In the genomic region with DNA sequence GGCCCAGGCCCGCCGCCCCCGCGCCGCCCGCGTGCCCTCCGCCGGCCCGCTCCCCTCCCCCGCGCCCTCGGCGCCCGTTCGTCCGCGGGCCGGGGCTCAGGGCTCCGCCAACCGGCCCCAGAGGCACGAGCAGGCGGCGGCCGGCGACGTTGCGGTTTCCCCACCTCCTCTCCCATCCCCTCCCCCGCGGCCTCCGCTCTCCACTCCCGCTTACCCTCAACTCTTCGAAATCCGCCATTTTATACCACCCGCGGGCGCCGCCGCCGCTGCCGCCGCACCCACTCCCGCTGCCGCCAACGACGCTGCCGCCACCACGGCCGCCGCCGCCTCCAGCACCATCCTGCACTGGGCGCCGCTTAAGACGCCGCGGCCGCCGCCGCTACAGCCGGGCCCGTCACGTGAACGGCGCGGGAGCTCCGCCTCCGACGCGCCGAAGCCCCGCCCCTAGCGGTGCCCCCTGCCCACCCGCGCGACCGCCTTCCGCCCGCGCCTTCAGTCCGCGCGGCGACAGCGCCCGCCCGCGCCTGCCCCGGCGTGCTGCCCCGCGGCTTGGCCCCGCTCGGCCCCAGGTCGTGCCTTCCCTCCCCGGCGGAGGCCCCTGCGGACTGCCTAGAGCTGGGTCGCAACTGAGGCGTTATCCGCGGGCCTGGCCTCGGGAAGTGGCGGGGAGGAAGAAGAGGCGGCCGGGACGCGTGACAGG, we compare ENCODE assay signal across 8 cellular contexts. TPM values are rescaled to one million over a fixed set of nuclear protein-coding genes. Genes with fewer than 3 reads are reported as not detected.
A peak's percentile ranks its signal among the peaks of the same experiment; 100 is the strongest.
DNase-seq lines count a peak whose midpoint lies in the region; ATAC-seq and TF ChIP-seq lines count a peak whose summit lies in the region.

A gene with protein sequence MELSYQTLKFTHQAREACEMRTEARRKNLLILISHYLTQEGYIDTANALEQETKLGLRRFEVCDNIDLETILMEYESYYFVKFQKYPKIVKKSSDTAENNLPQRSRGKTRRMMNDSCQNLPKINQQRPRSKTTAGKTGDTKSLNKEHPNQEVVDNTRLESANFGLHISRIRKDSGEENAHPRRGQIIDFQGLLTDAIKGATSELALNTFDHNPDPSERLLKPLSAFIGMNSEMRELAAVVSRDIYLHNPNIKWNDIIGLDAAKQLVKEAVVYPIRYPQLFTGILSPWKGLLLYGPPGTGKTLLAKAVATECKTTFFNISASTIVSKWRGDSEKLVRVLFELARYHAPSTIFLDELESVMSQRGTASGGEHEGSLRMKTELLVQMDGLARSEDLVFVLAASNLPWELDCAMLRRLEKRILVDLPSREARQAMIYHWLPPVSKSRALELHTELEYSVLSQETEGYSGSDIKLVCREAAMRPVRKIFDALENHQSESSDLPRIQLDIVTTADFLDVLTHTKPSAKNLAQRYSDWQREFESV (plus strand): TSS at position 495 of the 700 bp plus-strand sequence. CDS start 29,271 bp downstream, outside the sequence.
A gene with protein sequence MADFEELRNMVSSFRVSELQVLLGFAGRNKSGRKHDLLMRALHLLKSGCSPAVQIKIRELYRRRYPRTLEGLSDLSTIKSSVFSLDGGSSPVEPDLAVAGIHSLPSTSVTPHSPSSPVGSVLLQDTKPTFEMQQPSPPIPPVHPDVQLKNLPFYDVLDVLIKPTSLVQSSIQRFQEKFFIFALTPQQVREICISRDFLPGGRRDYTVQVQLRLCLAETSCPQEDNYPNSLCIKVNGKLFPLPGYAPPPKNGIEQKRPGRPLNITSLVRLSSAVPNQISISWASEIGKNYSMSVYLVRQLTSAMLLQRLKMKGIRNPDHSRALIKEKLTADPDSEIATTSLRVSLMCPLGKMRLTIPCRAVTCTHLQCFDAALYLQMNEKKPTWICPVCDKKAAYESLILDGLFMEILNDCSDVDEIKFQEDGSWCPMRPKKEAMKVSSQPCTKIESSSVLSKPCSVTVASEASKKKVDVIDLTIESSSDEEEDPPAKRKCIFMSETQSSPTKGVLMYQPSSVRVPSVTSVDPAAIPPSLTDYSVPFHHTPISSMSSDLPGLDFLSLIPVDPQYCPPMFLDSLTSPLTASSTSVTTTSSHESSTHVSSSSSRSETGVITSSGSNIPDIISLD (minus strand): TSS at position 400 of the 700 bp plus-strand sequence. CDS start 162 bp downstream, at position 238.

- no peaks in the 10 kb centered on the region for H3K9me3 ChIP-seq in mucosa of descending colon

- H3K36me3 ChIP-seq in mucosa of descending colon (ENCODE audit: low read depth): no peaks in the 10 kb centered on the region

- H3K4me3 ChIP-seq in epithelial cell of esophagus (ENCODE audit: low read length) (peak within 1 kb of the TSS; percentile 81), mucosa of descending colon (peak within 1 kb of the TSS; percentile 60)

- DNase-seq in COLO668 (lab: John Stamatoyannopoulos, UW; ENCODE audit: unreplicated experiment): peak; percentile 94
- DNase-seq in NOMO-1 treated with dmso at 0.1 percent for 144 hours (lab: John Stamatoyannopoulos, UW; ENCODE audit: unreplicated experiment): peak; percentile 73
- peak; percentile 65 for DNase-seq in activated T-cell treated with anti-CD3 and anti-CD28 coated beads for 1 hour (ENCODE audit: low read depth)
- DNase-seq in epithelial cell of esophagus (ENCODE audit: low read depth): peak; percentile 77
- DNase-seq in mucosa of descending colon: peak; percentile 86 to 90 (median 88)
- peak; percentile 21 to 54 for DNase-seq in stimulated activated CD8-positive, alpha-beta memory T cell treated with anti-CD3 and anti-CD28 coated beads, Interleukin-4, amount 100 ng/mL, for 1 hour (ENCODE audit: low read depth in 2 of 2, low spot score in 1 of 2)

- H3K4me1 ChIP-seq in mucosa of descending colon (ENCODE audit: low read depth): peaks cover 12% of the 10 kb centered on the region

- intact Hi-C loops in mucosa of descending colon (cut with DNase I, micrococcal nuclease): no loop called here

- peak; percentile 81 for ATAC-seq in GM19452 (IDR thresholded peaks at IDR 0.05; ENCODE audit: unreplicated experiment)
- peak; percentile 87 for ATAC-seq in HG03571 (IDR thresholded peaks at IDR 0.05; ENCODE audit: unreplicated experiment)
- ATAC-seq in mucosa of descending colon: peak; percentile 96

- TF ChIP-seq CTCF in epithelial cell of esophagus (IDR thresholded peaks at IDR 0.05; ENCODE audit: insufficient read depth, low read depth, low read length, missing control alignments) (no peak), mucosa of descending colon (IDR thresholded peaks at IDR 0.05) (no peak)

RNA-seq across cellular contexts. Expression of the first gene that starts in this region (rescaled TPM):
- 1 to 10 TPM; 3.1 to 7.0 (median 5.7) TPM for total RNA-seq in mucosa of descending colon

RNA-seq across cellular contexts. Expression of the second gene that starts in this region (rescaled TPM):
- 10 to 100 TPM; 31.2 to 56.7 (median 33.5) TPM for total RNA-seq in mucosa of descending colon

Comparison
In these comparisons a context has a peak if more than half of its experiments do, and no peak if none do; other contexts are left out.
1. Peak in every context shown above with its lines: DNase-seq, ATAC-seq and H3K4me3 ChIP-seq.
2. DNase-seq: peak in every context shown above with its lines; median percentile 94 in COLO668; 88 in mucosa of descending colon; 77 in epithelial cell of esophagus; 73 in NOMO-1 treated with dmso at 0.1 percent for 144 hours; 65 in activated T-cell treated with anti-CD3 and anti-CD28 coated beads for 1 hour; 38 in stimulated activated CD8-positive, alpha-beta memory T cell treated with anti-CD3 and anti-CD28 coated beads, Interleukin-4, amount 100 ng/mL, for 1 hour.